In genomic region chr14:59246566-59246965, GRCh38 we compare ENCODE assay signal across 15 cellular contexts. TPM values are rescaled to one million over a fixed set of nuclear protein-coding genes. Genes with fewer than 3 reads are reported as not detected.
DNase-seq lines count a peak whose midpoint lies in the region; ATAC-seq, FAIRE-seq and TF ChIP-seq lines count a peak whose summit lies in the region.
"Had no signal": no experiment of that assay in that cellular context is flagged by ENCODE, and none has a peak within 500 bp of the region (broad histone marks: within the 10 kb centered on the region; RNA-seq: fewer than 3 reads in every experiment).

No MANE protein-coding gene starts in this region.

- H3K9me3 Mint-ChIP-seq in WTC11 = peaks cover 5% of the 10 kb centered on the region; the same call in 1 of the 2 replicates
- no peaks in the 10 kb centered on the region for H3K9me3 Mint-ChIP-seq in activated CD8-positive, alpha-beta T cell treated with anti-CD3 and anti-CD28 coated beads, Interleukin-2, amount 10 ng/mL, durations not matched to agents 7 days and 5 days (ENCODE audit: insufficient read depth)

- H3K79me2 ChIP-seq in keratinocyte (ENCODE audit: control insufficient read depth, insufficient read depth, low read length) = peaks cover 18% of the 10 kb centered on the region

- no peaks in the 10 kb centered on the region for H3K36me3 ChIP-seq in keratinocyte (ENCODE audit: control insufficient read depth in 2 of 2, extremely low read depth in 1 of 2, insufficient read depth in 2 of 2, low read length in 2 of 2)

- ATAC-seq in WTC11 (no peak), GM21447 (IDR thresholded peaks at IDR 0.05; ENCODE audit: unreplicated experiment) (no peak), omental fat pad (ENCODE audit: low FRiP score) (no peak)
- no peak for ATAC-seq in activated CD8-positive, alpha-beta T cell treated with anti-CD3 and anti-CD28 coated beads, Interleukin-2, amount 10 ng/mL, durations not matched to agents 7 days and 5 days

- peaks cover 29% of the 10 kb centered on the region for H3K4me1 ChIP-seq in keratinocyte (ENCODE audit: control insufficient read depth, extremely low read depth, insufficient read depth, low read length)

- H3K36me3 Mint-ChIP-seq in WTC11 = no peaks in the 10 kb centered on the region
- peaks cover 3% of the 10 kb centered on the region for H3K36me3 Mint-ChIP-seq in activated CD8-positive, alpha-beta T cell treated with anti-CD3 and anti-CD28 coated beads, Interleukin-2, amount 10 ng/mL, durations not matched to agents 7 days and 5 days (ENCODE audit: low read depth)

- H3K27ac ChIP-seq in keratinocyte (ENCODE audit: control insufficient read depth, insufficient read depth, low read length) = peak overlapping the region; percentile 54
- H3K27ac ChIP-seq: BLaER1 treated with 17β-estradiol and CSF1 and Interleukin-3, amounts not matched to agents 10 nM and 100 nM had no signal

- H3K27me3 ChIP-seq in keratinocyte (ENCODE audit: control insufficient read depth, extremely low read depth, insufficient read depth, low read length) = no peaks in the 10 kb centered on the region
- H3K27me3 ChIP-seq: BLaER1 treated with 17β-estradiol and CSF1 and Interleukin-3, amounts not matched to agents 10 nM and 100 nM had no signal

- peak overlapping the region; percentile 38 for H3K4me2 ChIP-seq in keratinocyte (ENCODE audit: control insufficient read depth, extremely low read depth, insufficient read depth, low read depth, low read length)
- H3K4me2 ChIP-seq: BLaER1 treated with 17β-estradiol and CSF1 and Interleukin-3, amounts not matched to agents 10 nM and 100 nM had no signal

- no peaks in the 10 kb centered on the region for H3K27me3 Mint-ChIP-seq in WTC11 (ENCODE audit: low read depth)
- no peaks in the 10 kb centered on the region for H3K27me3 Mint-ChIP-seq in activated CD8-positive, alpha-beta T cell treated with anti-CD3 and anti-CD28 coated beads, Interleukin-2, amount 10 ng/mL, durations not matched to agents 7 days and 5 days (ENCODE audit: low read depth)

- POLR2A ChIA-PET in WTC11 (lab: Charles Lee) = no interaction called here
- POLR2A ChIA-PET in activated CD8-positive, alpha-beta T cell treated with anti-CD3 and anti-CD28 coated beads, Interleukin-2, amount 10 ng/mL, durations not matched to agents 7 days and 5 days (lab: Charles Lee) = no interaction called here

- no peak overlapping the region for H2AFZ ChIP-seq in keratinocyte (ENCODE audit: control insufficient read depth, low read length)

- CTCF ChIA-PET in WTC11 (lab: Charles Lee) = no interaction called here
- CTCF ChIA-PET in activated CD8-positive, alpha-beta T cell treated with anti-CD3 and anti-CD28 coated beads, Interleukin-2, amount 10 ng/mL, durations not matched to agents 7 days and 5 days (lab: Charles Lee) = no interaction called here

- H3K9ac ChIP-seq in keratinocyte (ENCODE audit: control insufficient read depth, extremely low read depth, insufficient read depth, low read length) = no peak overlapping the region
- H3K9ac ChIP-seq: BLaER1 treated with 17β-estradiol and CSF1 and Interleukin-3, amounts not matched to agents 10 nM and 100 nM had no signal

- peak overlapping the region; percentile 16; the same call in 1 of the 2 replicates for H3K27ac Mint-ChIP-seq in WTC11
- no peak overlapping the region for H3K27ac Mint-ChIP-seq in activated CD8-positive, alpha-beta T cell treated with anti-CD3 and anti-CD28 coated beads, Interleukin-2, amount 10 ng/mL, durations not matched to agents 7 days and 5 days

- no peaks in the 10 kb centered on the region for H4K20me1 ChIP-seq in keratinocyte (ENCODE audit: control insufficient read depth, extremely low read depth, insufficient read depth, low read length)

- dilution Hi-C loops in keratinocyte (cut with MboI; ENCODE audit: extremely low pct_ligation_motif_present, low sequenced_read_pairs) = no loop called here

- H3K4me3 Mint-ChIP-seq in WTC11 = no peak overlapping the region
- H3K4me3 Mint-ChIP-seq in activated CD8-positive, alpha-beta T cell treated with anti-CD3 and anti-CD28 coated beads, Interleukin-2, amount 10 ng/mL, durations not matched to agents 7 days and 5 days = no peak overlapping the region

- FAIRE-seq in GM12892 (lab: Jason Lieb, UNC) (peak; percentile 5), keratinocyte (lab: Jason Lieb, UNC) (peak; percentile 61)

- H3K4me3 ChIP-seq in keratinocyte (ENCODE audit: control insufficient read depth in 2 of 3, extremely low read depth in 1 of 3, insufficient read depth in 2 of 3, low read depth in 1 of 3, low read length in 3 of 3) = no peak overlapping the region
- H3K4me3 ChIP-seq: BLaER1 treated with 17β-estradiol and CSF1 and Interleukin-3, amounts not matched to agents 10 nM and 100 nM had no signal

- no peaks in the 10 kb centered on the region for H3K9me3 ChIP-seq in keratinocyte (ENCODE audit: control insufficient read depth, low read depth, low read length)

- no peaks in the 10 kb centered on the region for H3K9me1 ChIP-seq in keratinocyte (ENCODE audit: control insufficient read depth, extremely low read depth, insufficient read depth, low read length)

- no peak for DNase-seq in GM12892 (ENCODE audit: insufficient read length)
- DNase-seq in M059J (ENCODE audit: low read depth) = peak; percentile 70
- DNase-seq in WTC11 (ENCODE audit: low spot score) = no peak
- DNase-seq in keratinocyte (ENCODE audit: low read depth, low spot score) = peak; percentile 23
- DNase-seq in activated CD8-positive, alpha-beta T cell treated with anti-CD3 and anti-CD28 coated beads, Interleukin-2, amount 10 ng/mL, durations not matched to agents 7 days and 5 days = no peak
- DNase-seq in omental fat pad (ENCODE audit: low spot score) = no peak
- no peak for DNase-seq in DMS 273 treated with DMSO at 0.1 percent for 48 hours (lab: John Stamatoyannopoulos, UW)
- DNase-seq: Karpas-422, MV-4-11, NCI-H1417 treated with DMSO at 0.1 percent for 48 hours, NCI-H2029, NCI-H2171 treated with DMSO at 0.1 percent for 48 hours, NCI-H510A treated with DMSO at 0.1 percent for 48 hours had no signal

- TF ChIP-seq POLR2A in GM12892 (IDR thresholded peaks at IDR 0.05; ENCODE audit: low read depth, low read length) = no peak

- TF ChIP-seq CTCF in WTC11 (IDR thresholded peaks at IDR 0.05) = no peak
- TF ChIP-seq CTCF in keratinocyte (optimal IDR thresholded peaks at IDR 0.05 in 1 of 3, IDR thresholded peaks at IDR 0.05 in 1 of 3, conservative IDR thresholded peaks at IDR 0.05 in 1 of 3; ENCODE audit: extremely low read depth in 1 of 3, insufficient read depth in 2 of 3, low read length in 3 of 3) = no peak
- no peak for TF ChIP-seq CTCF in omental fat pad (IDR thresholded peaks at IDR 0.05)

- H3K4me1 Mint-ChIP-seq in WTC11 = peaks cover 39% of the 10 kb centered on the region
- peaks cover 7% of the 10 kb centered on the region for H3K4me1 Mint-ChIP-seq in activated CD8-positive, alpha-beta T cell treated with anti-CD3 and anti-CD28 coated beads, Interleukin-2, amount 10 ng/mL, durations not matched to agents 7 days and 5 days (ENCODE audit: low read depth)

TF ChIP-seq in WTC11, 78 proteins besides CTCF, POLR2A, EP300 and RAD21 (continues in another document):
- TF ChIP-seq ELF4 (CRISPR knock-in tag; IDR thresholded peaks at IDR 0.05; ENCODE audit: low read depth) (no peak), ZBTB21 (CRISPR knock-in tag; IDR thresholded peaks at IDR 0.05; ENCODE audit: borderline replicate concordance) (no peak), TP53 (CRISPR knock-in tag; IDR thresholded peaks at IDR 0.05) (no peak), ATF3 (CRISPR knock-in tag; conservative IDR thresholded peaks at IDR 0.05) (no peak), EMX1 (CRISPR knock-in tag; IDR thresholded peaks at IDR 0.05) (no peak), OVOL2 (CRISPR knock-in tag; IDR thresholded peaks at IDR 0.05; ENCODE audit: borderline replicate concordance) (no peak)
- TF ChIP-seq, protein P1, sequence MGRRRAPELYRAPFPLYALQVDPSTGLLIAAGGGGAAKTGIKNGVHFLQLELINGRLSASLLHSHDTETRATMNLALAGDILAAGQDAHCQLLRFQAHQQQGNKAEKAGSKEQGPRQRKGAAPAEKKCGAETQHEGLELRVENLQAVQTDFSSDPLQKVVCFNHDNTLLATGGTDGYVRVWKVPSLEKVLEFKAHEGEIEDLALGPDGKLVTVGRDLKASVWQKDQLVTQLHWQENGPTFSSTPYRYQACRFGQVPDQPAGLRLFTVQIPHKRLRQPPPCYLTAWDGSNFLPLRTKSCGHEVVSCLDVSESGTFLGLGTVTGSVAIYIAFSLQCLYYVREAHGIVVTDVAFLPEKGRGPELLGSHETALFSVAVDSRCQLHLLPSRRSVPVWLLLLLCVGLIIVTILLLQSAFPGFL (CRISPR knock-in tag; IDR thresholded peaks at IDR 0.05; ENCODE audit: borderline replicate concordance) = no peak

RNA-seq across cellular contexts. Expression of gene DAAM1, which starts 58.1 kb away (rescaled TPM):
- polyA plus RNA-seq in GM12892 (2012; ENCODE audit: missing spikeins) = 9.7 TPM
- 5.6 and 18.2 TPM in 2 replicates for total RNA-seq in M059J (2014; rRNA removed; shearing (Covaris generic))
- total RNA-seq in WTC11 (2021) (21.7 to 30.4 TPM (median 30.4 TPM) in 3 replicates), omental fat pad (10 to 100 TPM; 49.8 to 73.6 (median 51.6) TPM)
- 24.3 to 44.6 TPM (median 32.7 TPM) in 3 replicates for polyA plus RNA-seq in keratinocyte
- polyA plus RNA-seq in keratinocyte (2011; ENCODE audit: low read depth) = 76.2 TPM
- polyA plus RNA-seq in keratinocyte (2011; cell fraction: cytosol; rRNA removed) = 21.9 and 44.6 TPM in 2 replicates
- polyA plus RNA-seq in keratinocyte (2011; cell fraction: nucleus; rRNA removed) = 42.3 and 71.3 TPM in 2 replicates
- 42.4 and 65.1 TPM in 2 replicates for polyA plus RNA-seq in keratinocyte (2012; ENCODE audit: low replicate concordance)
- polyA minus RNA-seq in keratinocyte = 5.5 to 85.3 TPM (median 40.8 TPM) in 3 replicates
- polyA minus RNA-seq in keratinocyte (2011; cell fraction: cytosol; rRNA and poly(A)+ RNA removed) = 12.9 TPM
- 53.9 and 87.1 TPM in 2 replicates for polyA minus RNA-seq in keratinocyte (2011; cell fraction: nucleus; rRNA and poly(A)+ RNA removed)
- total RNA-seq in activated CD8-positive, alpha-beta T cell treated with anti-CD3 and anti-CD28 coated beads, Interleukin-2, amount 10 ng/mL, durations not matched to agents 7 days and 5 days = 10 to 100 TPM; 20.4 to 24.9 TPM

Comparison
In these comparisons a context has a peak if more than half of its experiments do, and no peak if none do; other contexts are left out.
1. DNase-seq: peak in M059J (single experiment) and keratinocyte (single experiment); none in GM12892 (single experiment), WTC11 (single experiment), activated CD8-positive, alpha-beta T cell treated with anti-CD3 and anti-CD28 coated beads, Interleukin-2, amount 10 ng/mL, durations not matched to agents 7 days and 5 days (single experiment), omental fat pad (single experiment) and DMS 273 treated with DMSO at 0.1 percent for 48 hours (single experiment).